ENCODE assay signal across 7 cellular contexts in the genomic region with DNA sequence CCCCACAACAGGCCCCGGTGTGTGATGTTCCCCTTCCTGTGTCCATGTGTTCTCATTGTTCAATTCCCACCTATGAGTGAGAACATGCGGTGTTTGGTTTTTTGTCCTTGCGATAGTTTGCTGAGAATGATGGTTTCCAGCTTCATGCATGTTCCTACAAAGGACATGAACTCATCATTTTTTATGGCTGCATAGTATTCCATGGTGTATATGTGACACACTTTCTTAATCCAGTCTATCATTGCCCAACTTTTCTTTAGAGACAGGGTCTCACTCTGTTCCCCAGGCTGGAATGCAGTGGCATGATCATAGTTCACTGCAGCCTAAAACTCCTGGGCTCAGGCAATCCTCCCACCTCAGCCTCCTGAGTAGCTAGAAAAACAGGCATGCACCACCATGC. TPM values are rescaled to one million over a fixed set of nuclear protein-coding genes. Genes with fewer than 3 reads are reported as not detected.
"Had no signal": no experiment of that assay in that cellular context is flagged by ENCODE, and none has a peak within 500 bp of the region (broad histone marks: within the 10 kb centered on the region; RNA-seq: fewer than 3 reads in every experiment).

No MANE protein-coding gene starts in this region.

RNA-seq across cellular contexts. Expression of gene MRLN, which starts 32.2 kb away (rescaled TPM):
- total RNA-seq: GM23248, GM23338, H1, H4, H7, H9, HFFc6 had no signal
- polyA plus RNA-seq: GM23248, GM23338 had no signal
